ENCODE assay signal across 9 cellular contexts in the genomic region with DNA sequence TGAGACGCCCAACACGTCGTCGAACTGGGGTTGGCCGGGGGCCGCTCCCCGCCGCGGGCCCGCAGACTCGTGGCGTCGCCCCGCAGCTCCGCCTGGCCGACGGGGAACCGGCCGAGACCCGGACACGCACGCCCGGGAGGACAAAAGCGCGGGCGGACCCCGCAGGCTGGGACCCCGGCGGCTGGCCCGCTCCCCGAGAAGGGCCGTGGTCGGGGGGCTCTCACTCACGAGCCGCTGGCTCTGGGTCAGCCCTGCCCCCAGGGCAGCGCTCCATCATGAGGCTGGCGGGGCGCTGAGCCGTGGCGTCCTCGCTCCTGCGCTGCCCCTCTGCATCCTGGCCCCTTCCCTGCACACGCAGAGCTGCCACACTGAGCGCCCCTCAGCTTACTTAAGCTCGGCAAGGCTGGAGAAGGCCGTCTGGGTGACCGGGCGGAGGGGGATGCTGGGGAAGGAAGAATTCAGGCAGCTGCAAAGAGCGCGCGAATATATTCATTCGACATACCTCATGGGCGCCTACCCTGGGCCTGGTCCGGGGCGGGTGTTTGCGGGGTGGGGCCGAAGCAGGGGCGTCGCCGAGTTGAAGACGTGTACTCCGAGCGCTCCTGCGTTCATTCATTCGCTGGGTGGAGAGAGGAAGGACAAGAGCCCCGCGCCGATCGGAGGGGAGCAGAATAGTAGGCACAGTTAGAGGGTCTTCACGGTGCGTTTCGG. TPM values are rescaled to one million over a fixed set of nuclear protein-coding genes. Genes with fewer than 3 reads are reported as not detected.
DNase-seq lines count a peak whose midpoint lies in the region; ATAC-seq and TF ChIP-seq lines count a peak whose summit lies in the region.
"Had no signal": no experiment of that assay in that cellular context is flagged by ENCODE, and none has a peak within 500 bp of the region (broad histone marks: within the 10 kb centered on the region; RNA-seq: fewer than 3 reads in every experiment).

No MANE protein-coding gene starts in this region.

- H3K4me1 ChIP-seq in ascending aorta = peaks cover 0 to 9% of the 10 kb centered on the region in 2 donors

- H3K9me3 ChIP-seq in ascending aorta = no peaks in the 10 kb centered on the region

- H3K27ac Mint-ChIP-seq in immature natural killer cell = no peak overlapping the region
- no peak overlapping the region for H3K27ac Mint-ChIP-seq in stimulated activated effector memory CD8-positive, alpha-beta T cell treated with anti-CD3 and anti-CD28 coated beads, Interleukin-12 subunit alpha, Interleukin-12 subunit beta, amount 100 ng/mL, for 72 hours

- intact Hi-C loops in ascending aorta (cut with DNase I) = loop anchor here (5.0 kb wide), 2 partner anchors 162 to 313 kb away; partner anchors contain the start of genes EIF3F and PPFIBP2

- DNase-seq in EL (peak; percentile 71), ascending aorta (ENCODE audit: low spot score in 2 of 2) (peak in 1 of 2 donors; percentile 76), immature natural killer cell (no peak), DMS114 treated with DMSO at 0.1 percent for 48 hours (lab: John Stamatoyannopoulos, UW; ENCODE audit: unreplicated experiment) (no peak), SW 1271 (lab: John Stamatoyannopoulos, UW) (no peak)
- DNase-seq in stimulated activated effector memory CD8-positive, alpha-beta T cell treated with anti-CD3 and anti-CD28 coated beads, Interleukin-12 subunit alpha, Interleukin-12 subunit beta, amount 100 ng/mL, for 72 hours (ENCODE audit: low spot score in 2 of 2) = no peak

- H3K27me3 Mint-ChIP-seq in immature natural killer cell (ENCODE audit: low read depth in 3 of 3) = peaks cover 13 to 30% (median 20%) of the 10 kb centered on the region in 3 donors

- H3K36me3 ChIP-seq in ascending aorta = no peaks in the 10 kb centered on the region

- H3K4me3 Mint-ChIP-seq in immature natural killer cell = peak overlapping the region; percentile 71 to 85 (median 75)
- H3K4me3 Mint-ChIP-seq in stimulated activated effector memory CD8-positive, alpha-beta T cell treated with anti-CD3 and anti-CD28 coated beads, Interleukin-12 subunit alpha, Interleukin-12 subunit beta, amount 100 ng/mL, for 72 hours = peak overlapping the region; percentile 67

- no peaks in the 10 kb centered on the region for H3K27me3 ChIP-seq in ascending aorta

- H3K4me3 ChIP-seq in ascending aorta = peak overlapping the region; percentile 62 to 80

- H3K27ac ChIP-seq in ascending aorta = peak overlapping the region; percentile 49 to 60

- peaks cover 0 to 3% (median 0%) of the 10 kb centered on the region in 3 donors for H3K36me3 Mint-ChIP-seq in immature natural killer cell
- H3K36me3 Mint-ChIP-seq in stimulated activated effector memory CD8-positive, alpha-beta T cell treated with anti-CD3 and anti-CD28 coated beads, Interleukin-12 subunit alpha, Interleukin-12 subunit beta, amount 100 ng/mL, for 72 hours = no peaks in the 10 kb centered on the region

- TF ChIP-seq CTCF in ascending aorta (IDR thresholded peaks at IDR 0.05) = no peak

- ATAC-seq in HG02798 (IDR thresholded peaks at IDR 0.05; ENCODE audit: poor library complexity, unreplicated experiment) (peak; percentile 20), GM21825 (IDR thresholded peaks at IDR 0.05; ENCODE audit: unreplicated experiment) (no peak)
- ATAC-seq in stimulated activated effector memory CD8-positive, alpha-beta T cell treated with anti-CD3 and anti-CD28 coated beads, Interleukin-12 subunit alpha, Interleukin-12 subunit beta, amount 100 ng/mL, for 72 hours = peak; percentile 68

- peaks cover 8 to 13% of the 10 kb centered on the region in 2 donors for H3K4me1 Mint-ChIP-seq in immature natural killer cell
- peaks cover 19% of the 10 kb centered on the region for H3K4me1 Mint-ChIP-seq in stimulated activated effector memory CD8-positive, alpha-beta T cell treated with anti-CD3 and anti-CD28 coated beads, Interleukin-12 subunit alpha, Interleukin-12 subunit beta, amount 100 ng/mL, for 72 hours

- H3K9me3 Mint-ChIP-seq in immature natural killer cell = no peaks in the 10 kb centered on the region
- no peaks in the 10 kb centered on the region for H3K9me3 Mint-ChIP-seq in stimulated activated effector memory CD8-positive, alpha-beta T cell treated with anti-CD3 and anti-CD28 coated beads, Interleukin-12 subunit alpha, Interleukin-12 subunit beta, amount 100 ng/mL, for 72 hours

RNA-seq across cellular contexts. Expression of gene CYB5R2, which starts 0.6 kb away (rescaled TPM):
- 35.8 TPM for total RNA-seq in ascending aorta
- under 1 TPM in 1 of 3 donors, not detected in 2; 0.37 TPM for polyA plus RNA-seq in immature natural killer cell

RNA-seq across cellular contexts. Expression of gene OVCH2, which starts 32.4 kb away (rescaled TPM):
- not detected for total RNA-seq in ascending aorta
- not detected for polyA plus RNA-seq in immature natural killer cell
- total RNA-seq: LHCN-M2 had no signal
